ENCODE assay signal across 13 cellular contexts in genomic region chr3:9912294-9912935, GRCh38. TPM values are rescaled to one million over a fixed set of nuclear protein-coding genes. Genes with fewer than 3 reads are reported as not detected.
DNase-seq lines count a peak whose midpoint lies in the region; ATAC-seq and TF ChIP-seq lines count a peak whose summit lies in the region.
"Had no signal": no experiment of that assay in that cellular context is flagged by ENCODE, and none has a peak within 500 bp of the region (broad histone marks: within the 10 kb centered on the region; RNA-seq: fewer than 3 reads in every experiment).

No MANE protein-coding gene starts in this region.

- POLR2A ChIA-PET in AG04450 (lab: Yijun Ruan, JAX): interaction anchor here (0.6 to 2.1 kb wide), 3 partner anchors 13 to 48 kb away, joined by 4 to 6 read pairs (median 5); no protein-coding TSS in a partner anchor

- H3K27ac ChIP-seq in AG04450 (ENCODE audit: low read depth, low read length): peak overlapping the region; percentile 21
- H3K27ac ChIP-seq in epithelial cell of prostate: no peak overlapping the region
- H3K27ac ChIP-seq: body of pancreas, left ventricle myocardium inferior, pancreas had no signal

- H3K4me3 Mint-ChIP-seq in CD14-positive monocyte: peak overlapping the region in 1 of 2 donors; percentile 59
- H3K4me3 Mint-ChIP-seq: activated CD4-positive, alpha-beta T cell treated with anti-CD3 and anti-CD28 coated beads, Interleukin-2, amount 10 ng/mL, durations not matched to agents 24 days and 14 days had no signal

- intact Hi-C loops in CD14-positive monocyte (cut with micrococcal nuclease): no loop called here

- DNase-seq in AG04450 (ENCODE audit: low read depth, low spot score) (no peak), GF-D8 (lab: John Stamatoyannopoulos, UW) (peak; percentile 77), SIG-M5 treated with dmso at 0.1 percent for 504 hours (lab: John Stamatoyannopoulos, UW; ENCODE audit: unreplicated experiment) (peak; percentile 73), epithelial cell of prostate (ENCODE audit: low read depth, low spot score) (peak; percentile 54), CD14-positive monocyte (ENCODE audit: low spot score) (no peak), SHP77 treated with DMSO at 0.1 percent for 48 hours (lab: John Stamatoyannopoulos, UW) (no peak), NCI-H187 treated with DMSO at 0.1 percent for 48 hours (lab: John Stamatoyannopoulos, UW) (no peak)
- DNase-seq: activated CD4-positive, alpha-beta T cell treated with anti-CD3 and anti-CD28 coated beads, Interleukin-2, amount 10 ng/mL, durations not matched to agents 24 days and 14 days; body of pancreas; left ventricle myocardium inferior; NCI-H1092; pancreas had no signal

- no peaks in the 10 kb centered on the region for H3K27me3 ChIP-seq in AG04450 (ENCODE audit: control insufficient read depth, insufficient read depth, low read length)
- H3K27me3 ChIP-seq: body of pancreas, pancreas had no signal

- no peaks in the 10 kb centered on the region for H3K27me3 Mint-ChIP-seq in CD14-positive monocyte (ENCODE audit: low read depth in 3 of 3)

- H3K9me3 Mint-ChIP-seq in CD14-positive monocyte: no peaks in the 10 kb centered on the region
- H3K9me3 Mint-ChIP-seq: activated CD4-positive, alpha-beta T cell treated with anti-CD3 and anti-CD28 coated beads, Interleukin-2, amount 10 ng/mL, durations not matched to agents 24 days and 14 days had no signal

- TF ChIP-seq CTCF in AG04450 (IDR thresholded peaks at IDR 0.05; ENCODE audit: low read depth, low read length) (no peak), CD14-positive monocyte (IDR thresholded peaks at IDR 0.05) (no peak)

- no peaks in the 10 kb centered on the region for H3K9me3 ChIP-seq in AG04450 (ENCODE audit: control insufficient read depth, insufficient read depth, low read length)
- H3K9me3 ChIP-seq: body of pancreas, left ventricle myocardium inferior, pancreas had no signal

- H3K4me1 Mint-ChIP-seq in CD14-positive monocyte: peaks cover 46% of the 10 kb centered on the region

- CTCF ChIA-PET in AG04450 (lab: Charles Lee): interaction anchor here (0.7 to 1.7 kb wide), 3 partner anchors 19 to 63 kb away, joined by 5 to 9 read pairs (median 6); no protein-coding TSS in a partner anchor

- H3K36me3 Mint-ChIP-seq in CD14-positive monocyte: no peaks in the 10 kb centered on the region

- peak overlapping the region in 2 of 7 donors; percentile 28 to 77 for H3K27ac Mint-ChIP-seq in CD14-positive monocyte
- H3K27ac Mint-ChIP-seq: activated CD4-positive, alpha-beta T cell treated with anti-CD3 and anti-CD28 coated beads, Interleukin-2, amount 10 ng/mL, durations not matched to agents 24 days and 14 days had no signal

- no peak overlapping the region for H3K4me3 ChIP-seq in AG04450 (ENCODE audit: low read depth, low read length)
- H3K4me3 ChIP-seq: body of pancreas, left ventricle myocardium inferior, pancreas had no signal

- ATAC-seq in GM18873 (IDR thresholded peaks at IDR 0.05; ENCODE audit: low FRiP score, unreplicated experiment): no peak
- ATAC-seq: body of pancreas, pancreas had no signal

RNA-seq across cellular contexts. Expression of gene IL17RC, which starts 4.5 kb away (rescaled TPM):
- polyA plus RNA-seq in AG04450 (2011; rRNA removed) (17.3 and 24.4 TPM in 2 replicates), CD14-positive monocyte (1 to 10 TPM; 8.3 to 9.3 TPM)
- polyA minus RNA-seq in AG04450 (2011; rRNA and poly(A)+ RNA removed): 20.6 and 33.6 TPM in 2 replicates

RNA-seq across cellular contexts. Expression of gene IL17RE, which starts 9.8 kb away (rescaled TPM):
- 2.0 and 2.1 TPM in 2 replicates for polyA plus RNA-seq in AG04450 (2011; rRNA removed)
- 3.5 and 5.1 TPM in 2 replicates for polyA minus RNA-seq in AG04450 (2011; rRNA and poly(A)+ RNA removed)
- not detected for polyA plus RNA-seq in CD14-positive monocyte

RNA-seq across cellular contexts. Expression of gene CRELD1, which starts 21.2 kb away (rescaled TPM):
- polyA plus RNA-seq in AG04450 (2011; rRNA removed): 29.5 TPM in 2 replicates
- polyA minus RNA-seq in AG04450 (2011; rRNA and poly(A)+ RNA removed): 11.0 and 16.5 TPM in 2 replicates
- polyA plus RNA-seq in CD14-positive monocyte: 10 to 100 TPM; 16.1 to 19.2 TPM

RNA-seq across cellular contexts. Expression of gene JAGN1, which starts 22.0 kb away (rescaled TPM):
- polyA plus RNA-seq in AG04450 (2011; rRNA removed) (44.4 and 47.9 TPM in 2 replicates), CD14-positive monocyte (10 to 100 TPM; 49.8 to 56.3 TPM)
- polyA minus RNA-seq in AG04450 (2011; rRNA and poly(A)+ RNA removed): 38.3 and 45.5 TPM in 2 replicates

RNA-seq across cellular contexts. Expression of gene CIDEC, which starts 32.4 kb away (rescaled TPM):
- not detected in 2 replicates for polyA plus RNA-seq in AG04450 (2011; rRNA removed)
- not detected in 2 replicates for polyA minus RNA-seq in AG04450 (2011; rRNA and poly(A)+ RNA removed)
- not detected for polyA plus RNA-seq in CD14-positive monocyte

Comparison
In these comparisons a context has a peak if more than half of its experiments do, and no peak if none do; other contexts are left out.
1. DNase-seq: peak in GF-D8 (single experiment), SIG-M5 treated with dmso at 0.1 percent for 504 hours (single experiment) and epithelial cell of prostate (single experiment); none in AG04450 (single experiment), CD14-positive monocyte (single experiment), SHP77 treated with DMSO at 0.1 percent for 48 hours (single experiment) and NCI-H187 treated with DMSO at 0.1 percent for 48 hours (single experiment).